ENCODE assay signal across 1 cellular context in the genomic region with DNA sequence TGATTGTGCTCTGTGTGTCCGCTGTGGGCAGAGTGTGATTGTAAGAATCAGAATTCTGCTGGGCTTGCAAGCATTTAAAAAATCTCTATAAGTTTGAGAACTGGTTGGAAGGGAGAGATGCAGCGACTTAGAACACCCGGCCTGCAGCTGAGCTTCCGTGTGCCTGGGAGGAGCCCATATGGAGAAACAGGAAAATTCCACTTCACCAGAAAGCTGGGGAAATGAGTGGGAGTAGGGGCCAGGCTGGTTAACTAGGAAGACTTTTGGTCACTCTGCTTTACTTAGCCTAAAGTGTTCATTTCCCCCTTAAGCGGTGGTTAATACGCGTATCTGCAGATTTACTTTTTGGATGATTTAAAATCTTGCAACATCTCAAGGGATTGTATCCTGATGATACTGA.
TF ChIP-seq lines count a peak whose summit lies in the region.

No MANE protein-coding gene starts in this region.

TF ChIP-seq in WTC11, 78 proteins besides CTCF, POLR2A, EP300 and RAD21 (continued from another document):
- TF ChIP-seq, protein P1, sequence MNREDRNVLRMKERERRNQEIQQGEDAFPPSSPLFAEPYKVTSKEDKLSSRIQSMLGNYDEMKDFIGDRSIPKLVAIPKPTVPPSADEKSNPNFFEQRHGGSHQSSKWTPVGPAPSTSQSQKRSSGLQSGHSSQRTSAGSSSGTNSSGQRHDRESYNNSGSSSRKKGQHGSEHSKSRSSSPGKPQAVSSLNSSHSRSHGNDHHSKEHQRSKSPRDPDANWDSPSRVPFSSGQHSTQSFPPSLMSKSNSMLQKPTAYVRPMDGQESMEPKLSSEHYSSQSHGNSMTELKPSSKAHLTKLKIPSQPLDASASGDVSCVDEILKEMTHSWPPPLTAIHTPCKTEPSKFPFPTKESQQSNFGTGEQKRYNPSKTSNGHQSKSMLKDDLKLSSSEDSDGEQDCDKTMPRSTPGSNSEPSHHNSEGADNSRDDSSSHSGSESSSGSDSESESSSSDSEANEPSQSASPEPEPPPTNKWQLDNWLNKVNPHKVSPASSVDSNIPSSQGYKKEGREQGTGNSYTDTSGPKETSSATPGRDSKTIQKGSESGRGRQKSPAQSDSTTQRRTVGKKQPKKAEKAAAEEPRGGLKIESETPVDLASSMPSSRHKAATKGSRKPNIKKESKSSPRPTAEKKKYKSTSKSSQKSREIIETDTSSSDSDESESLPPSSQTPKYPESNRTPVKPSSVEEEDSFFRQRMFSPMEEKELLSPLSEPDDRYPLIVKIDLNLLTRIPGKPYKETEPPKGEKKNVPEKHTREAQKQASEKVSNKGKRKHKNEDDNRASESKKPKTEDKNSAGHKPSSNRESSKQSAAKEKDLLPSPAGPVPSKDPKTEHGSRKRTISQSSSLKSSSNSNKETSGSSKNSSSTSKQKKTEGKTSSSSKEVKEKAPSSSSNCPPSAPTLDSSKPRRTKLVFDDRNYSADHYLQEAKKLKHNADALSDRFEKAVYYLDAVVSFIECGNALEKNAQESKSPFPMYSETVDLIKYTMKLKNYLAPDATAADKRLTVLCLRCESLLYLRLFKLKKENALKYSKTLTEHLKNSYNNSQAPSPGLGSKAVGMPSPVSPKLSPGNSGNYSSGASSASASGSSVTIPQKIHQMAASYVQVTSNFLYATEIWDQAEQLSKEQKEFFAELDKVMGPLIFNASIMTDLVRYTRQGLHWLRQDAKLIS (CRISPR knock-in tag; IDR thresholded peaks at IDR 0.05; ENCODE audit: borderline replicate concordance): no peak
- TF ChIP-seq FOXJ3 (CRISPR knock-in tag; IDR thresholded peaks at IDR 0.05; ENCODE audit: borderline replicate concordance) (no peak), MYBL2 (CRISPR knock-in tag; IDR thresholded peaks at IDR 0.05) (no peak), ZNF671 (CRISPR knock-in tag; IDR thresholded peaks at IDR 0.05) (no peak), JUN (CRISPR knock-in tag; IDR thresholded peaks at IDR 0.05) (no peak), SMAD3 (CRISPR knock-in tag; IDR thresholded peaks at IDR 0.05; ENCODE audit: borderline replicate concordance) (no peak), CREB1 (CRISPR knock-in tag; IDR thresholded peaks at IDR 0.05) (no peak), RORB (CRISPR knock-in tag; IDR thresholded peaks at IDR 0.05) (no peak), NR1H2 (CRISPR knock-in tag; IDR thresholded peaks at IDR 0.05) (no peak), KAT7 (CRISPR knock-in tag; IDR thresholded peaks at IDR 0.05; ENCODE audit: borderline replicate concordance) (no peak), SOX15 (CRISPR knock-in tag; IDR thresholded peaks at IDR 0.05) (no peak), IRF2 (CRISPR knock-in tag; IDR thresholded peaks at IDR 0.05; ENCODE audit: borderline replicate concordance, low read depth) (no peak), SP1 (CRISPR knock-in tag; conservative IDR thresholded peaks at IDR 0.05) (no peak)
- TF ChIP-seq, protein P2, sequence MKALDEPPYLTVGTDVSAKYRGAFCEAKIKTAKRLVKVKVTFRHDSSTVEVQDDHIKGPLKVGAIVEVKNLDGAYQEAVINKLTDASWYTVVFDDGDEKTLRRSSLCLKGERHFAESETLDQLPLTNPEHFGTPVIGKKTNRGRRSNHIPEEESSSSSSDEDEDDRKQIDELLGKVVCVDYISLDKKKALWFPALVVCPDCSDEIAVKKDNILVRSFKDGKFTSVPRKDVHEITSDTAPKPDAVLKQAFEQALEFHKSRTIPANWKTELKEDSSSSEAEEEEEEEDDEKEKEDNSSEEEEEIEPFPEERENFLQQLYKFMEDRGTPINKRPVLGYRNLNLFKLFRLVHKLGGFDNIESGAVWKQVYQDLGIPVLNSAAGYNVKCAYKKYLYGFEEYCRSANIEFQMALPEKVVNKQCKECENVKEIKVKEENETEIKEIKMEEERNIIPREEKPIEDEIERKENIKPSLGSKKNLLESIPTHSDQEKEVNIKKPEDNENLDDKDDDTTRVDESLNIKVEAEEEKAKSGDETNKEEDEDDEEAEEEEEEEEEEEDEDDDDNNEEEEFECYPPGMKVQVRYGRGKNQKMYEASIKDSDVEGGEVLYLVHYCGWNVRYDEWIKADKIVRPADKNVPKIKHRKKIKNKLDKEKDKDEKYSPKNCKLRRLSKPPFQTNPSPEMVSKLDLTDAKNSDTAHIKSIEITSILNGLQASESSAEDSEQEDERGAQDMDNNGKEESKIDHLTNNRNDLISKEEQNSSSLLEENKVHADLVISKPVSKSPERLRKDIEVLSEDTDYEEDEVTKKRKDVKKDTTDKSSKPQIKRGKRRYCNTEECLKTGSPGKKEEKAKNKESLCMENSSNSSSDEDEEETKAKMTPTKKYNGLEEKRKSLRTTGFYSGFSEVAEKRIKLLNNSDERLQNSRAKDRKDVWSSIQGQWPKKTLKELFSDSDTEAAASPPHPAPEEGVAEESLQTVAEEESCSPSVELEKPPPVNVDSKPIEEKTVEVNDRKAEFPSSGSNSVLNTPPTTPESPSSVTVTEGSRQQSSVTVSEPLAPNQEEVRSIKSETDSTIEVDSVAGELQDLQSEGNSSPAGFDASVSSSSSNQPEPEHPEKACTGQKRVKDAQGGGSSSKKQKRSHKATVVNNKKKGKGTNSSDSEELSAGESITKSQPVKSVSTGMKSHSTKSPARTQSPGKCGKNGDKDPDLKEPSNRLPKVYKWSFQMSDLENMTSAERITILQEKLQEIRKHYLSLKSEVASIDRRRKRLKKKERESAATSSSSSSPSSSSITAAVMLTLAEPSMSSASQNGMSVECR (CRISPR knock-in tag; IDR thresholded peaks at IDR 0.05; ENCODE audit: borderline replicate concordance): no peak
- TF ChIP-seq, protein P3, sequence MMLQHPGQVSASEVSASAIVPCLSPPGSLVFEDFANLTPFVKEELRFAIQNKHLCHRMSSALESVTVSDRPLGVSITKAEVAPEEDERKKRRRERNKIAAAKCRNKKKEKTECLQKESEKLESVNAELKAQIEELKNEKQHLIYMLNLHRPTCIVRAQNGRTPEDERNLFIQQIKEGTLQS (CRISPR knock-in tag; conservative IDR thresholded peaks at IDR 0.05): no peak
- TF ChIP-seq, protein P4, sequence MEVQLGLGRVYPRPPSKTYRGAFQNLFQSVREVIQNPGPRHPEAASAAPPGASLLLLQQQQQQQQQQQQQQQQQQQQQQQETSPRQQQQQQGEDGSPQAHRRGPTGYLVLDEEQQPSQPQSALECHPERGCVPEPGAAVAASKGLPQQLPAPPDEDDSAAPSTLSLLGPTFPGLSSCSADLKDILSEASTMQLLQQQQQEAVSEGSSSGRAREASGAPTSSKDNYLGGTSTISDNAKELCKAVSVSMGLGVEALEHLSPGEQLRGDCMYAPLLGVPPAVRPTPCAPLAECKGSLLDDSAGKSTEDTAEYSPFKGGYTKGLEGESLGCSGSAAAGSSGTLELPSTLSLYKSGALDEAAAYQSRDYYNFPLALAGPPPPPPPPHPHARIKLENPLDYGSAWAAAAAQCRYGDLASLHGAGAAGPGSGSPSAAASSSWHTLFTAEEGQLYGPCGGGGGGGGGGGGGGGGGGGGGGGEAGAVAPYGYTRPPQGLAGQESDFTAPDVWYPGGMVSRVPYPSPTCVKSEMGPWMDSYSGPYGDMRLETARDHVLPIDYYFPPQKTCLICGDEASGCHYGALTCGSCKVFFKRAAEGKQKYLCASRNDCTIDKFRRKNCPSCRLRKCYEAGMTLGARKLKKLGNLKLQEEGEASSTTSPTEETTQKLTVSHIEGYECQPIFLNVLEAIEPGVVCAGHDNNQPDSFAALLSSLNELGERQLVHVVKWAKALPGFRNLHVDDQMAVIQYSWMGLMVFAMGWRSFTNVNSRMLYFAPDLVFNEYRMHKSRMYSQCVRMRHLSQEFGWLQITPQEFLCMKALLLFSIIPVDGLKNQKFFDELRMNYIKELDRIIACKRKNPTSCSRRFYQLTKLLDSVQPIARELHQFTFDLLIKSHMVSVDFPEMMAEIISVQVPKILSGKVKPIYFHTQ (CRISPR knock-in tag; IDR thresholded peaks at IDR 0.05): no peak
- TF ChIP-seq, protein P5, sequence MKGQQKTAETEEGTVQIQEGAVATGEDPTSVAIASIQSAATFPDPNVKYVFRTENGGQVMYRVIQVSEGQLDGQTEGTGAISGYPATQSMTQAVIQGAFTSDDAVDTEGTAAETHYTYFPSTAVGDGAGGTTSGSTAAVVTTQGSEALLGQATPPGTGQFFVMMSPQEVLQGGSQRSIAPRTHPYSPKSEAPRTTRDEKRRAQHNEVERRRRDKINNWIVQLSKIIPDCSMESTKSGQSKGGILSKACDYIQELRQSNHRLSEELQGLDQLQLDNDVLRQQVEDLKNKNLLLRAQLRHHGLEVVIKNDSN (CRISPR knock-in tag; IDR thresholded peaks at IDR 0.05): no peak
- TF ChIP-seq, protein P6, sequence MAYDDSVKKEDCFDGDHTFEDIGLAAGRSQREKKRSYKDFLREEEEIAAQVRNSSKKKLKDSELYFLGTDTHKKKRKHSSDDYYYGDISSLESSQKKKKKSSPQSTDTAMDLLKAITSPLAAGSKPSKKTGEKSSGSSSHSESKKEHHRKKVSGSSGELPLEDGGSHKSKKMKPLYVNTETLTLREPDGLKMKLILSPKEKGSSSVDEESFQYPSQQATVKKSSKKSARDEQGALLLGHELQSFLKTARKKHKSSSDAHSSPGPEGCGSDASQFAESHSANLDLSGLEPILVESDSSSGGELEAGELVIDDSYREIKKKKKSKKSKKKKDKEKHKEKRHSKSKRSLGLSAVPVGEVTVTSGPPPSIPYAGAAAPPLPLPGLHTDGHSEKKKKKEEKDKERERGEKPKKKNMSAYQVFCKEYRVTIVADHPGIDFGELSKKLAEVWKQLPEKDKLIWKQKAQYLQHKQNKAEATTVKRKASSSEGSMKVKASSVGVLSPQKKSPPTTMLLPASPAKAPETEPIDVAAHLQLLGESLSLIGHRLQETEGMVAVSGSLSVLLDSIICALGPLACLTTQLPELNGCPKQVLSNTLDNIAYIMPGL (CRISPR knock-in tag; IDR thresholded peaks at IDR 0.05): no peak
- TF ChIP-seq, protein P7, sequence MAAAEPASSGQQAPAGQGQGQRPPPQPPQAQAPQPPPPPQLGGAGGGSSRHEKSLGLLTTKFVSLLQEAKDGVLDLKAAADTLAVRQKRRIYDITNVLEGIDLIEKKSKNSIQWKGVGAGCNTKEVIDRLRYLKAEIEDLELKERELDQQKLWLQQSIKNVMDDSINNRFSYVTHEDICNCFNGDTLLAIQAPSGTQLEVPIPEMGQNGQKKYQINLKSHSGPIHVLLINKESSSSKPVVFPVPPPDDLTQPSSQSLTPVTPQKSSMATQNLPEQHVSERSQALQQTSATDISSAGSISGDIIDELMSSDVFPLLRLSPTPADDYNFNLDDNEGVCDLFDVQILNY (CRISPR knock-in tag; IDR thresholded peaks at IDR 0.05): no peak
TF ChIP-seq in WTC11: peak in this region for 0.
